In genomic region chr1:54475357-54476230, GRCh38 we compare ENCODE assay signal across 7 cellular contexts.
A peak's percentile ranks its signal among the peaks of the same experiment; 100 is the strongest.
DNase-seq lines count a peak whose midpoint lies in the region; ATAC-seq lines count a peak whose summit lies in the region.

No MANE protein-coding gene starts in this region.

- H3K4me3 ChIP-seq in iPS-15b (ENCODE audit: low read depth, low read length) (peak overlapping the region; percentile 55), MG63 (no peak overlapping the region)

- DNase-seq in NCI-H1694 (lab: John Stamatoyannopoulos, UW) (peak; percentile 49), activated T-cell treated with anti-CD3 and anti-CD28 coated beads for 4 hours (peak; percentile 21), left lobe of liver (ENCODE audit: low spot score) (no peak), MG63 (no peak)
- DNase-seq in stimulated activated naive CD8-positive, alpha-beta T cell treated with anti-CD3 and anti-CD28 coated beads, Interleukin-15, Interleukin-2, amounts not matched to agents 100 U/mL and 50 U/mL, for 24 hours: peak; percentile 32

- peaks cover 25% of the 10 kb centered on the region for H3K4me1 ChIP-seq in iPS-15b (ENCODE audit: control insufficient read depth, insufficient read depth, low read length)

- peak overlapping the region; percentile 37 for H3K9ac ChIP-seq in iPS-15b (ENCODE audit: low read depth, low read length)

- H3K36me3 ChIP-seq in iPS-15b (ENCODE audit: control insufficient read depth, insufficient read depth, low read length) (no peaks in the 10 kb centered on the region), MG63 (no peaks in the 10 kb centered on the region)

- no peaks in the 10 kb centered on the region for H3K9me3 ChIP-seq in iPS-15b (ENCODE audit: control insufficient read depth, insufficient read depth, low read length)
- no peaks in the 10 kb centered on the region for H3K9me3 ChIP-seq in MG63

- H3K27me3 ChIP-seq in iPS-15b (ENCODE audit: control insufficient read depth, insufficient read depth, low read length) (peaks cover 35% of the 10 kb centered on the region), MG63 (no peaks in the 10 kb centered on the region)

- ATAC-seq in stimulated activated naive CD8-positive, alpha-beta T cell treated with anti-CD3 and anti-CD28 coated beads, Interleukin-15, Interleukin-2, amounts not matched to agents 100 U/mL and 50 U/mL, for 24 hours: peak; percentile 29
- no peak for ATAC-seq in GM19324 (IDR thresholded peaks at IDR 0.05; ENCODE audit: low FRiP score, unreplicated experiment)
- no peak for ATAC-seq in left lobe of liver

Comparison
In these comparisons a context has a peak if more than half of its experiments do, and no peak if none do; other contexts are left out.
1. DNase-seq: peak in NCI-H1694 (single experiment), activated T-cell treated with anti-CD3 and anti-CD28 coated beads for 4 hours (single experiment) and stimulated activated naive CD8-positive, alpha-beta T cell treated with anti-CD3 and anti-CD28 coated beads, Interleukin-15, Interleukin-2, amounts not matched to agents 100 U/mL and 50 U/mL, for 24 hours (single experiment); none in left lobe of liver (single experiment) and MG63 (single experiment).